In the genomic region with DNA sequence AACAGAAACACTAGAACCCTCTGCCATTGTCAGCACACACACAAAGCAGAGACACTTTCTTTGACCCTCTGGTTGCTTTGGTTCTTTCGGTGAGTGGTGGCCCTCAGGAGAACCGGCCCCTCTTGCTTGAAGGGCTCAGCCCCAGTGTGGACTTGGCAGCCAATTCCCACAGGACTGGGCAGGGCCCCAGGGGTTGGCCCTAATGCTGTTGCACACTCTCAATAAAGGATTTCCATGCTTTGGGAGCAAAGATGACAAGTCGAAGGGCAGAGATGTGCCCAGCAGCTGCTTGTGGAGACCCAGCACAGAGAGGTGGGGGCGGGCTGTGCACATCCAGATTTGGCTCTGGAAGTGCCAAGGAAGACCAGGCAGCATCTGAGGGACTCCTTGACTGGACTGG, we compare ENCODE assay signal across 1 cellular context.
TF ChIP-seq lines count a peak whose summit lies in the region.

No MANE protein-coding gene starts in this region.

TF ChIP-seq in GM23338, 12 proteins besides CTCF, POLR2A, EP300 and RAD21 (continued from another document):
- TF ChIP-seq, protein P1, sequence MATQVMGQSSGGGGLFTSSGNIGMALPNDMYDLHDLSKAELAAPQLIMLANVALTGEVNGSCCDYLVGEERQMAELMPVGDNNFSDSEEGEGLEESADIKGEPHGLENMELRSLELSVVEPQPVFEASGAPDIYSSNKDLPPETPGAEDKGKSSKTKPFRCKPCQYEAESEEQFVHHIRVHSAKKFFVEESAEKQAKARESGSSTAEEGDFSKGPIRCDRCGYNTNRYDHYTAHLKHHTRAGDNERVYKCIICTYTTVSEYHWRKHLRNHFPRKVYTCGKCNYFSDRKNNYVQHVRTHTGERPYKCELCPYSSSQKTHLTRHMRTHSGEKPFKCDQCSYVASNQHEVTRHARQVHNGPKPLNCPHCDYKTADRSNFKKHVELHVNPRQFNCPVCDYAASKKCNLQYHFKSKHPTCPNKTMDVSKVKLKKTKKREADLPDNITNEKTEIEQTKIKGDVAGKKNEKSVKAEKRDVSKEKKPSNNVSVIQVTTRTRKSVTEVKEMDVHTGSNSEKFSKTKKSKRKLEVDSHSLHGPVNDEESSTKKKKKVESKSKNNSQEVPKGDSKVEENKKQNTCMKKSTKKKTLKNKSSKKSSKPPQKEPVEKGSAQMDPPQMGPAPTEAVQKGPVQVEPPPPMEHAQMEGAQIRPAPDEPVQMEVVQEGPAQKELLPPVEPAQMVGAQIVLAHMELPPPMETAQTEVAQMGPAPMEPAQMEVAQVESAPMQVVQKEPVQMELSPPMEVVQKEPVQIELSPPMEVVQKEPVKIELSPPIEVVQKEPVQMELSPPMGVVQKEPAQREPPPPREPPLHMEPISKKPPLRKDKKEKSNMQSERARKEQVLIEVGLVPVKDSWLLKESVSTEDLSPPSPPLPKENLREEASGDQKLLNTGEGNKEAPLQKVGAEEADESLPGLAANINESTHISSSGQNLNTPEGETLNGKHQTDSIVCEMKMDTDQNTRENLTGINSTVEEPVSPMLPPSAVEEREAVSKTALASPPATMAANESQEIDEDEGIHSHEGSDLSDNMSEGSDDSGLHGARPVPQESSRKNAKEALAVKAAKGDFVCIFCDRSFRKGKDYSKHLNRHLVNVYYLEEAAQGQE (IDR thresholded peaks at IDR 0.05; ENCODE audit: unreplicated experiment) = no peak
- TF ChIP-seq STAT1 (IDR thresholded peaks at IDR 0.05; ENCODE audit: unreplicated experiment) (no peak), EZH2phosphoT487 (IDR thresholded peaks at IDR 0.05; ENCODE audit: unreplicated experiment) (no peak), EZH2 (IDR thresholded peaks at IDR 0.05; ENCODE audit: low read depth, unreplicated experiment) (no peak), ZNF114 (CRISPR knock-in tag; IDR thresholded peaks at IDR 0.05) (no peak), POLR2AphosphoS5 (IDR thresholded peaks at IDR 0.05; ENCODE audit: low read depth) (no peak), CREB1 (CRISPR knock-in tag; IDR thresholded peaks at IDR 0.05; ENCODE audit: low read depth) (no peak)
- TF ChIP-seq, protein P2, sequence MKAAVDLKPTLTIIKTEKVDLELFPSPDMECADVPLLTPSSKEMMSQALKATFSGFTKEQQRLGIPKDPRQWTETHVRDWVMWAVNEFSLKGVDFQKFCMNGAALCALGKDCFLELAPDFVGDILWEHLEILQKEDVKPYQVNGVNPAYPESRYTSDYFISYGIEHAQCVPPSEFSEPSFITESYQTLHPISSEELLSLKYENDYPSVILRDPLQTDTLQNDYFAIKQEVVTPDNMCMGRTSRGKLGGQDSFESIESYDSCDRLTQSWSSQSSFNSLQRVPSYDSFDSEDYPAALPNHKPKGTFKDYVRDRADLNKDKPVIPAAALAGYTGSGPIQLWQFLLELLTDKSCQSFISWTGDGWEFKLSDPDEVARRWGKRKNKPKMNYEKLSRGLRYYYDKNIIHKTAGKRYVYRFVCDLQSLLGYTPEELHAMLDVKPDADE (IDR thresholded peaks at IDR 0.05) = no peak
